15 cellular contexts compared by ENCODE assay signal in genomic region chr1:25110480-25110879, GRCh38.
DNase-seq lines count a peak whose midpoint lies in the region; ATAC-seq and FAIRE-seq lines count a peak whose summit lies in the region.
"Had no signal": no experiment of that assay in that cellular context is flagged by ENCODE, and none has a peak within 500 bp of the region (broad histone marks: within the 10 kb centered on the region; RNA-seq: fewer than 3 reads in every experiment).

No MANE protein-coding gene starts in this region.

- peaks cover 6% of the 10 kb centered on the region for H3K9me3 Mint-ChIP-seq in memory B cell
- H3K9me3 Mint-ChIP-seq in stimulated activated naive B cell treated with anti-CD40 and anti-IgM and Interleukin-4, amounts not matched to agents 10 μg/mL and 1 μg/mL and 100 μg/mL, for 72 hours, result peaks cover 6 to 7% of the 10 kb centered on the region in 2 donors

- DNase-seq in Right ventricle myocardium inferior (ENCODE audit: missing footprints), result peak; percentile 8
- DNase-seq in cardiac septum (ENCODE audit: low spot score), result no peak
- no peak for DNase-seq in GM19239 (ENCODE audit: insufficient read length, low spot score)
- DNase-seq in memory B cell (ENCODE audit: low spot score in 2 of 2), result no peak
- DNase-seq in stimulated activated naive B cell treated with anti-CD40 and anti-IgM and Interleukin-4, amounts not matched to agents 10 μg/mL and 1 μg/mL and 100 μg/mL, for 72 hours, result no peak
- DNase-seq in NK-92 treated with Interleukin-12 subunit alpha and Interleukin-12 subunit beta, amount 100 ng/mL, for 24 hours (lab: John Stamatoyannopoulos, UW), result no peak
- no peak for DNase-seq in GF-D8 (lab: John Stamatoyannopoulos, UW)
- DNase-seq: ACHN; CD4-positive, alpha-beta memory T cell; DMS79; HFFc6 had no signal

- ATAC-seq in Right ventricle myocardium inferior (no peak), memory B cell (ENCODE audit: low read depth) (peak; percentile 44), HG03097 (IDR thresholded peaks at IDR 0.05; ENCODE audit: low FRiP score, unreplicated experiment) (no peak)
- ATAC-seq in stimulated activated naive B cell treated with anti-CD40 and anti-IgM and Interleukin-4, amounts not matched to agents 10 μg/mL and 1 μg/mL and 100 μg/mL, for 72 hours (replicated peaks), result peak; percentile 16 to 23
- ATAC-seq: HepG2 had no signal

- no peak overlapping the region for H3K4me3 Mint-ChIP-seq in memory B cell
- no peak overlapping the region for H3K4me3 Mint-ChIP-seq in stimulated activated naive B cell treated with anti-CD40 and anti-IgM and Interleukin-4, amounts not matched to agents 10 μg/mL and 1 μg/mL and 100 μg/mL, for 72 hours
- H3K4me3 Mint-ChIP-seq: CD4-positive, alpha-beta memory T cell; HFFc6 had no signal

- peak; percentile 57 for FAIRE-seq in GM19239 (lab: Jason Lieb, UNC)
- FAIRE-seq: H1, HepG2, HTR-8/SVneo had no signal

- no peaks in the 10 kb centered on the region for H3K4me1 Mint-ChIP-seq in memory B cell
- H3K4me1 Mint-ChIP-seq in stimulated activated naive B cell treated with anti-CD40 and anti-IgM and Interleukin-4, amounts not matched to agents 10 μg/mL and 1 μg/mL and 100 μg/mL, for 72 hours, result peaks cover 2 to 21% of the 10 kb centered on the region in 2 donors

- intact Hi-C loops in Right ventricle myocardium inferior (cut with DNase I), result no loop called here
- intact Hi-C loops in cardiac septum (cut with DNase I), result no loop called here

- no peak overlapping the region for H3K27ac Mint-ChIP-seq in memory B cell
- H3K27ac Mint-ChIP-seq in stimulated activated naive B cell treated with anti-CD40 and anti-IgM and Interleukin-4, amounts not matched to agents 10 μg/mL and 1 μg/mL and 100 μg/mL, for 72 hours, result no peak overlapping the region
- H3K27ac Mint-ChIP-seq: HFFc6 had no signal

- H3K36me3 Mint-ChIP-seq in memory B cell, result peaks cover 3% of the 10 kb centered on the region
- peaks cover 3 to 12% of the 10 kb centered on the region in 2 donors for H3K36me3 Mint-ChIP-seq in stimulated activated naive B cell treated with anti-CD40 and anti-IgM and Interleukin-4, amounts not matched to agents 10 μg/mL and 1 μg/mL and 100 μg/mL, for 72 hours

- peaks cover 8% of the 10 kb centered on the region for H3K27me3 Mint-ChIP-seq in memory B cell
- H3K27me3 Mint-ChIP-seq in stimulated activated naive B cell treated with anti-CD40 and anti-IgM and Interleukin-4, amounts not matched to agents 10 μg/mL and 1 μg/mL and 100 μg/mL, for 72 hours, result peaks cover 17 to 25% of the 10 kb centered on the region in 2 donors
- H3K27me3 Mint-ChIP-seq: CD4-positive, alpha-beta memory T cell had no signal

Comparison
In these comparisons a context has a peak if more than half of its experiments do, and no peak if none do; other contexts are left out.
1. ATAC-seq: peak in memory B cell (single experiment) and stimulated activated naive B cell treated with anti-CD40 and anti-IgM and Interleukin-4, amounts not matched to agents 10 μg/mL and 1 μg/mL and 100 μg/mL, for 72 hours (2 of 2); none in Right ventricle myocardium inferior (single experiment) and HG03097 (single experiment).